ENCODE assay signal across 1 cellular context in the genomic region with DNA sequence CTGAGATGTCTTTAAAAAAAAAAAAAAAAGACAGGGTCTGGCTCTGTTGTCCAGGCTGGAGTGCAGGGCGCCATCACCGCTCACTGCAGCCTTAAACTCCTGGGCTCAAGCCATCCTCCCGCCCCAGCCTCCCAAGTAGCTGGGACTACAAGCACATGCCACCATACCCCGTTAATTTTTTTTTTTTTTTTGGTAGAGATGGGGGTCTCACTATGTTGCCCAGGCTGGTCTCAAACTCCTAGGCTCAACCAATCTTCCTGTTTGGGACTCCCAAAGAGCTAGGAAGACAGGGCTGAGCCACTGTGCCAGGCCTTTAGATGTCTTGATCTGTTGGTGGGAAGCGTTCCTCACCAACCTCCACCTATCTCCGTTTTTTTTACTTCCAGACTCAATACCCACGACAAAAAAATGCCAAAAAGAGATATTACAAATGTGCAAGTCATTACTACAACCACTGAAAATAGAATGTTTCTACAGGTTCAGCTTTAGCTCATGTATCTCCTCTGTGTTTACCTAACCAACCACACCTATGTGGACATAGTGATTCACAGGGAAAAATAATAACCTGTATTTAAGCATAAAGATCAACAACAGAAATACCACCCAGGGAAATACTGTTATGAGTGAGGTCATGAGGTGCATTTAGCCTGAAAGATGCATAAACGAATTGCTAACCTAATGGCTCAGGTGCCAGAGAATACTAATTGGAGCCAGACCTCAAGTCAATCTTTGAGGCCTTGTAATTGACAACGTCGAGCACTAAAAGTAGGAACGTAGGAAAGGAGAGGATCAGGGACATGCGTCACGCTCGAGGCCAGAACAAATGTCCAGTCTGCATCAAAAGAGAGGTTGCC.
A peak's percentile ranks its signal among the peaks of the same experiment; 100 is the strongest.
TF ChIP-seq lines count a peak whose summit lies in the region.

No MANE protein-coding gene starts in this region.

TF ChIP-seq in HepG2, 621 proteins besides CTCF, POLR2A, EP300 and RAD21 (continued from another document and continues in another):
- TF ChIP-seq ARID4A (CRISPR knock-in tag; IDR thresholded peaks at IDR 0.05; ENCODE audit: borderline replicate concordance) = peak; percentile 20; the same call in 1 of the 2 replicates
- peak; percentile 73 for TF ChIP-seq ZEB1 (IDR thresholded peaks at IDR 0.05; ENCODE audit: insufficient replicate concordance, low read depth)
- TF ChIP-seq ZNF724P (CRISPR knock-in tag; IDR thresholded peaks at IDR 0.05; ENCODE audit: borderline replicate concordance) = no peak
- TF ChIP-seq ZNF546 (CRISPR knock-in tag; conservative IDR thresholded peaks at IDR 0.05) = no peak
- TF ChIP-seq ARID3A (IDR thresholded peaks at IDR 0.05; ENCODE audit: low read depth, low read length) = peak; percentile 98
- TF ChIP-seq ZNF354B (CRISPR knock-in tag; IDR thresholded peaks at IDR 0.05) = no peak
- TF ChIP-seq MATR3 (CRISPR knock-in tag; IDR thresholded peaks at IDR 0.05) = no peak
- TF ChIP-seq ZNF552 (CRISPR knock-in tag; IDR thresholded peaks at IDR 0.05; ENCODE audit: borderline replicate concordance) = no peak
- no peak for TF ChIP-seq SSRP1 (CRISPR knock-in tag; IDR thresholded peaks at IDR 0.05)
- no peak for TF ChIP-seq ZNF639 (CRISPR knock-in tag; conservative IDR thresholded peaks at IDR 0.05)
- peak; percentile 96 for TF ChIP-seq SMARCC2 (IDR thresholded peaks at IDR 0.05)
- TF ChIP-seq NFIC (IDR thresholded peaks at IDR 0.05; ENCODE audit: low read length) = peak; percentile 77; the same call in 1 of the 2 replicates
- no peak for TF ChIP-seq IKZF1 (IDR thresholded peaks at IDR 0.05)
- TF ChIP-seq TGIF2 (CRISPR knock-in tag; IDR thresholded peaks at IDR 0.05) = peak; percentile 74; the same call in 1 of the 2 replicates
- TF ChIP-seq MAX (IDR thresholded peaks at IDR 0.05) = peak; percentile 20; the same call in 1 of the 2 replicates
- TF ChIP-seq MBNL3 (CRISPR knock-in tag; conservative IDR thresholded peaks at IDR 0.05) = no peak
- peak; percentile 72 for TF ChIP-seq TBL1XR1 (IDR thresholded peaks at IDR 0.05; ENCODE audit: borderline replicate concordance, low read length, partially characterized antibody)
- TF ChIP-seq CSRNP1 (CRISPR knock-in tag; IDR thresholded peaks at IDR 0.05) = no peak
- no peak for TF ChIP-seq MXD3 (CRISPR knock-in tag; IDR thresholded peaks at IDR 0.05)
- TF ChIP-seq HIVEP1 (CRISPR knock-in tag; IDR thresholded peaks at IDR 0.05) = no peak
- no peak for TF ChIP-seq ZNF652 (CRISPR knock-in tag; IDR thresholded peaks at IDR 0.05; ENCODE audit: borderline replicate concordance, low read depth)
- TF ChIP-seq YEATS4 (CRISPR knock-in tag; IDR thresholded peaks at IDR 0.05; ENCODE audit: borderline replicate concordance) = no peak
- TF ChIP-seq ZFP41 (CRISPR knock-in tag; IDR thresholded peaks at IDR 0.05; ENCODE audit: borderline replicate concordance) = no peak
- TF ChIP-seq FOXO4 (CRISPR knock-in tag; conservative IDR thresholded peaks at IDR 0.05) = no peak
- TF ChIP-seq ZNF317 (CRISPR knock-in tag; IDR thresholded peaks at IDR 0.05) = no peak
- no peak for TF ChIP-seq ZNF367 (CRISPR knock-in tag; IDR thresholded peaks at IDR 0.05; ENCODE audit: borderline replicate concordance)
- peak; percentile 80 for TF ChIP-seq TEAD3 (CRISPR knock-in tag; optimal IDR thresholded peaks at IDR 0.05; ENCODE audit: borderline replicate concordance)
- 0 out of 2 replicates have a peak, but pooled peaks have one; percentile 41 for TF ChIP-seq ARNT2 (CRISPR knock-in tag; IDR thresholded peaks at IDR 0.05; ENCODE audit: low read depth)
- TF ChIP-seq ARID2 (CRISPR knock-in tag; IDR thresholded peaks at IDR 0.05; ENCODE audit: borderline replicate concordance) = no peak
- TF ChIP-seq PRDM10 (CRISPR knock-in tag; IDR thresholded peaks at IDR 0.05; ENCODE audit: low read depth) = no peak
- peak; percentile 98 for TF ChIP-seq ARID5B (CRISPR knock-in tag; IDR thresholded peaks at IDR 0.05)
- TF ChIP-seq NFIB (CRISPR knock-in tag; IDR thresholded peaks at IDR 0.05; ENCODE audit: borderline replicate concordance) = no peak
- TF ChIP-seq ASH2L (IDR thresholded peaks at IDR 0.05; ENCODE audit: insufficient read length, low read depth, low read length) = peak; percentile 78
- no peak for TF ChIP-seq PAX8 (CRISPR knock-in tag; IDR thresholded peaks at IDR 0.05; ENCODE audit: borderline replicate concordance)
